ENCODE assay signal across 19 cellular contexts in genomic region chr6:105850636-105851035, GRCh38.
DNase-seq lines count a peak whose midpoint lies in the region; ATAC-seq and TF ChIP-seq lines count a peak whose summit lies in the region.
"Had no signal": no experiment of that assay in that cellular context is flagged by ENCODE, and none has a peak within 500 bp of the region (broad histone marks: within the 10 kb centered on the region; RNA-seq: fewer than 3 reads in every experiment).

No MANE protein-coding gene starts in this region.

- H3K36me3 ChIP-seq in A673 (ENCODE audit: insufficient read depth, low read length, poor library complexity, severe bottlenecking) = no peaks in the 10 kb centered on the region
- no peaks in the 10 kb centered on the region for H3K36me3 ChIP-seq in IMR-90 (ENCODE audit: control insufficient read depth, insufficient read depth, low read length)
- H3K36me3 ChIP-seq in WERI-Rb-1 = no peaks in the 10 kb centered on the region
- no peaks in the 10 kb centered on the region for H3K36me3 ChIP-seq in mesendoderm (ENCODE audit: control insufficient read depth, insufficient read depth, low read length)
- no peaks in the 10 kb centered on the region for H3K36me3 ChIP-seq in prostate gland
- H3K36me3 ChIP-seq: BE2C, MG63, SJSA1 had no signal

- peak overlapping the region; percentile 21; the same call in 1 of the 2 replicates for H4K5ac ChIP-seq in IMR-90 (ENCODE audit: low read depth, low read length)
- peak overlapping the region; percentile 12 for H4K5ac ChIP-seq in mesendoderm (ENCODE audit: low read length)

- no CpG with 5 or more reads among the region's 6 CpGs for WGBS in IMR-90 (ENCODE audit: extremely low coverage in 2 of 2, insufficient read length in 1 of 2), 2 experiments
- no CpG with 5 or more reads among the region's 6 CpGs for WGBS in mesendoderm (ENCODE audit: extremely low coverage, insufficient coverage, low lambda C conversion rate)
- WGBS in prostate gland = 78% methylated on average over 6 of the region's 6 CpGs

- H3K14ac ChIP-seq in IMR-90 (replicated peaks; ENCODE audit: low read depth, low read length) = 0 out of 2 replicates have a peak overlapping the region, but pooled peaks have one; percentile 4

- H2BK120ac ChIP-seq in IMR-90 (ENCODE audit: low read depth, low read length) (peak overlapping the region; percentile 40), mesendoderm (ENCODE audit: low read depth, low read length) (no peak overlapping the region)

- H3K23ac ChIP-seq in IMR-90 (ENCODE audit: low read depth, low read length) (no peak overlapping the region), mesendoderm (ENCODE audit: low read length) (no peak overlapping the region)

- in situ Hi-C loops in IMR-90 (cut with MboI; ENCODE audit: low sequenced_read_pairs) = no loop called here

- H2BK15ac ChIP-seq in IMR-90 (ENCODE audit: low read depth, low read length) = no peak overlapping the region
- no peak overlapping the region for H2BK15ac ChIP-seq in mesendoderm (replicated peaks; ENCODE audit: low read depth)

- H3K27me3 ChIP-seq in A673 (replicated peaks; ENCODE audit: insufficient read depth, low read depth, low read length, poor library complexity) = no peaks in the 10 kb centered on the region
- no peaks in the 10 kb centered on the region for H3K27me3 ChIP-seq in IMR-90 (ENCODE audit: control insufficient read depth, insufficient read depth, low read length)
- no peaks in the 10 kb centered on the region for H3K27me3 ChIP-seq in WERI-Rb-1 (ENCODE audit: insufficient read depth, low read depth, severe bottlenecking)
- no peaks in the 10 kb centered on the region for H3K27me3 ChIP-seq in mesendoderm (ENCODE audit: insufficient read depth, low read length, poor library complexity)
- H3K27me3 ChIP-seq in prostate gland (replicated peaks; ENCODE audit: insufficient read depth) = no peaks in the 10 kb centered on the region
- H3K27me3 ChIP-seq: BE2C, MG63, SJSA1 had no signal

- H2AK5ac ChIP-seq in IMR-90 (ENCODE audit: low read depth, low read length) (no peak overlapping the region), mesendoderm (ENCODE audit: low read length) (no peak overlapping the region)

- H3K4me1 ChIP-seq in A673 (ENCODE audit: insufficient read depth, low read length, poor library complexity, severe bottlenecking) (peaks cover 12% of the 10 kb centered on the region), IMR-90 (ENCODE audit: control insufficient read depth, insufficient read depth, low read length) (peaks cover 8% of the 10 kb centered on the region), mesendoderm (ENCODE audit: control insufficient read depth, low read depth, low read length) (peaks cover 5% of the 10 kb centered on the region), prostate gland (replicated peaks) (no peaks in the 10 kb centered on the region)
- H3K4me1 ChIP-seq: A549, BE2C, SJSA1 had no signal

- no peak overlapping the region for H2BK20ac ChIP-seq in IMR-90 (ENCODE audit: low read depth, low read length)

- BruUV-seq in A673 (replicated peaks; lab: Mats Ljungman, UMichigan) (no TSS peak), IMR-90 (replicated peaks; lab: Mats Ljungman, UMichigan) (no TSS peak)

- H4K91ac ChIP-seq in IMR-90 (ENCODE audit: insufficient read depth, low read depth, low read length) = no peak overlapping the region

- no peak overlapping the region for H2AK9ac ChIP-seq in IMR-90 (replicated peaks; ENCODE audit: low read depth, low read length, poor library complexity)

- ATAC-seq in IMR-90 (ENCODE audit: low read depth) (peak; percentile 40; the same call in 1 of the 2 replicates), HG02763 (IDR thresholded peaks at IDR 0.05; ENCODE audit: unreplicated experiment) (no peak)
- ATAC-seq: A549 had no signal

- H3K4ac ChIP-seq in IMR-90 (ENCODE audit: low read depth, low read length) (no peak overlapping the region), mesendoderm (ENCODE audit: low read depth, low read length) (no peak overlapping the region)

- H3K9ac ChIP-seq in IMR-90 (ENCODE audit: low read depth, low read length) = no peak overlapping the region
- H3K9ac ChIP-seq in mesendoderm (ENCODE audit: low read length) = no peak overlapping the region

- intact Hi-C loops in A673 (cut with micrococcal nuclease; ENCODE audit: unreplicated experiment) = no loop called here
- intact Hi-C loops in IMR-90 (cut with micrococcal nuclease) = no loop called here
- intact Hi-C loops in prostate gland (cut with DNase I) = no loop called here

- dilution Hi-C loops in IMR-90 (cut with HindIII; ENCODE audit: low sequenced_read_pairs, unreplicated experiment) = no loop called here

- no peak overlapping the region for H3K27ac ChIP-seq in A673 (ENCODE audit: low read depth, low read length, poor library complexity, severe bottlenecking)
- H3K27ac ChIP-seq in IMR-90 (ENCODE audit: insufficient read depth, low read length) = peak overlapping the region; percentile 6; the same call in 1 of the 2 replicates
- peak overlapping the region; percentile 74 for H3K27ac ChIP-seq in WERI-Rb-1
- no peak overlapping the region for H3K27ac ChIP-seq in mesendoderm (ENCODE audit: low read depth, low read length)
- no peak overlapping the region for H3K27ac ChIP-seq in prostate gland
- H3K27ac ChIP-seq: SJSA1 had no signal

- no peak overlapping the region for H2AFZ ChIP-seq in IMR-90 (replicated peaks; ENCODE audit: low read length, poor library complexity)

- H3K56ac ChIP-seq in IMR-90 (ENCODE audit: extremely low read depth, insufficient read depth, low read length) (no peak overlapping the region), mesendoderm (ENCODE audit: low read length) (no peak overlapping the region)

- TF ChIP-seq CTCF in A673 (conservative IDR thresholded peaks at IDR 0.05; ENCODE audit: low read depth, low read length) (no peak), IMR-90 (conservative IDR thresholded peaks at IDR 0.05; ENCODE audit: low read depth, low read length) (no peak), WERI-Rb-1 (IDR thresholded peaks at IDR 0.05; ENCODE audit: low read depth, low read length) (no peak), prostate gland (IDR thresholded peaks at IDR 0.05) (no peak)

- peaks cover 5% of the 10 kb centered on the region; the same call in 1 of the 2 replicates for H3K9me1 ChIP-seq in IMR-90 (ENCODE audit: insufficient read depth, low read length)

- no peaks in the 10 kb centered on the region for H3K9me3 ChIP-seq in A673 (ENCODE audit: low read depth, low read length, poor library complexity, severe bottlenecking)
- no peaks in the 10 kb centered on the region for H3K9me3 ChIP-seq in IMR-90 (ENCODE audit: control insufficient read depth, insufficient read depth, low read length)
- H3K9me3 ChIP-seq in WERI-Rb-1 (ENCODE audit: severe bottlenecking) = no peaks in the 10 kb centered on the region
- H3K9me3 ChIP-seq in prostate gland = no peaks in the 10 kb centered on the region
- H3K9me3 ChIP-seq: A549, BE2C, MG63, SJSA1 had no signal

- TF ChIP-seq POLR2A in IMR-90 (IDR thresholded peaks at IDR 0.05; ENCODE audit: low read depth, low read length) (no peak), prostate gland (IDR thresholded peaks at IDR 0.05) (no peak)

- no peaks in the 10 kb centered on the region for H3K79me2 ChIP-seq in mesendoderm (ENCODE audit: control insufficient read depth, insufficient read depth, low read length)

- DNase-seq in A673 (ENCODE audit: low spot score) (peak; percentile 27), IMR-90 (no peak), WERI-Rb-1 (no peak), mesendoderm (no peak), mucosa of gallbladder (ENCODE audit: low spot score) (no peak), prostate gland (ENCODE audit: low spot score) (no peak), GDM1 (lab: John Stamatoyannopoulos, UW) (no peak)
- DNase-seq: BE2C, EL, MG63, NCI-H1417 treated with DMSO at 0.1 percent for 48 hours, NCI-H187, NCI-H2107, NCI-H2227 treated with DMSO at 0.1 percent for 48 hours, NCI-H510A, NCI-H748 treated with DMSO at 0.1 percent for 48 hours had no signal

- H4K8ac ChIP-seq in IMR-90 (ENCODE audit: low read depth in 2 of 2, low read length in 2 of 2) = peak overlapping the region in 1 of 2 experiments; percentile 39; a peak in 1 of 4 replicates
- no peak overlapping the region for H4K8ac ChIP-seq in mesendoderm (ENCODE audit: low read depth, low read length)

- no peak for TF ChIP-seq RAD21 in IMR-90 (IDR thresholded peaks at IDR 0.05; ENCODE audit: low read length)

- H4K20me1 ChIP-seq in IMR-90 (ENCODE audit: insufficient read depth, low read length) = no peaks in the 10 kb centered on the region

- H3K4me2 ChIP-seq in IMR-90 (ENCODE audit: low read depth, low read length) (no peak overlapping the region), mesendoderm (ENCODE audit: low read length) (no peak overlapping the region)
- H3K4me2 ChIP-seq: A549 had no signal

- POLR2A ChIA-PET in A673 (lab: Charles Lee; ENCODE audit: low non-redundant PET) = no interaction called here
- POLR2A ChIA-PET in IMR-90 (lab: Charles Lee; ENCODE audit: unreplicated experiment) = no interaction called here

- CTCF ChIA-PET in A673 (lab: Charles Lee) (no interaction called here), IMR-90 (lab: Yijun Ruan, JAX) (no interaction called here)

- H3K4me3 ChIP-seq in A673 (ENCODE audit: low read depth, low read length, poor library complexity, severe bottlenecking) (no peak overlapping the region), IMR-90 (ENCODE audit: insufficient read depth, low read depth, low read length) (no peak overlapping the region), WERI-Rb-1 (ENCODE audit: low read depth, low read length) (peak overlapping the region; percentile 9; the same call in 1 of the 2 replicates), mesendoderm (ENCODE audit: low read length) (no peak overlapping the region), prostate gland (no peak overlapping the region)
- H3K4me3 ChIP-seq: A549, MG63, SJSA1 had no signal

- H3K18ac ChIP-seq in IMR-90 (ENCODE audit: low read depth, low read length) = no peak overlapping the region
- H3K18ac ChIP-seq in mesendoderm (ENCODE audit: low read length) = no peak overlapping the region

- no peaks in the 10 kb centered on the region for H3K79me1 ChIP-seq in IMR-90 (ENCODE audit: low read depth in 1 of 2, low read length in 2 of 2)
- no peaks in the 10 kb centered on the region for H3K79me1 ChIP-seq in mesendoderm (ENCODE audit: low read length)

- H2BK5ac ChIP-seq in IMR-90 (ENCODE audit: low read depth, low read length, poor library complexity, severe bottlenecking) = no peak overlapping the region
- H2BK5ac ChIP-seq in mesendoderm (ENCODE audit: low read length) = no peak overlapping the region

TF ChIP-seq in IMR-90, 13 proteins besides CTCF, POLR2A, EP300 and RAD21 (continues in another document):
- TF ChIP-seq MAFK (IDR thresholded peaks at IDR 0.05; ENCODE audit: low read depth, low read length) (no peak), USF2 (IDR thresholded peaks at IDR 0.05; ENCODE audit: low read depth, low read length) (no peak), NFE2L2 (IDR thresholded peaks at IDR 0.05; ENCODE audit: low read depth, low read length) (no peak), CEBPB (IDR thresholded peaks at IDR 0.05; ENCODE audit: low read depth, low read length) (no peak)

Comparison
In these comparisons a context has a peak if more than half of its experiments do, and no peak if none do; other contexts are left out.
1. H3K27ac ChIP-seq: peak in IMR-90 (single experiment) and WERI-Rb-1 (single experiment); none in A673 (single experiment), mesendoderm (single experiment) and prostate gland (0 of 2).